In genomic region chr11:20116825-20117224, GRCh38 we compare ENCODE assay signal across 26 cellular contexts. TPM values are rescaled to one million over a fixed set of nuclear protein-coding genes. Genes with fewer than 3 reads are reported as not detected.
A peak's percentile ranks its signal among the peaks of the same experiment; 100 is the strongest.
DNase-seq lines count a peak whose midpoint lies in the region; ATAC-seq, FAIRE-seq and TF ChIP-seq lines count a peak whose summit lies in the region.
"Had no signal": no experiment of that assay in that cellular context is flagged by ENCODE, and none has a peak within 500 bp of the region (broad histone marks: within the 10 kb centered on the region; RNA-seq: fewer than 3 reads in every experiment).

No MANE protein-coding gene starts in this region.

- peak overlapping the region in 3 of 4 donors; percentile 30 to 40 (median 36) for H3K27ac ChIP-seq in gastroesophageal sphincter
- peak overlapping the region; percentile 11 for H3K27ac ChIP-seq in rectal smooth muscle tissue (ENCODE audit: low read depth, low read length)
- H3K27ac ChIP-seq: BLaER1, SK-N-MC had no signal

- no peak for ATAC-seq in gastroesophageal sphincter
- ATAC-seq: PC-3 had no signal

- TF ChIP-seq POLR2A in gastroesophageal sphincter (IDR thresholded peaks at IDR 0.05) (no peak), GM12891 (IDR thresholded peaks at IDR 0.05; ENCODE audit: low read depth, low read length) (no peak)

- H3K4me3 ChIP-seq in HFF-Myc (replicated peaks; ENCODE audit: low read depth, low read length) (no peak overlapping the region), gastroesophageal sphincter (no peak overlapping the region), rectal smooth muscle tissue (ENCODE audit: low read length) (no peak overlapping the region)
- H3K4me3 ChIP-seq: BLaER1, SK-N-MC had no signal

- H3K36me3 ChIP-seq in gastroesophageal sphincter = peaks cover 0 to 66% of the 10 kb centered on the region in 2 donors
- H3K36me3 ChIP-seq in rectal smooth muscle tissue (ENCODE audit: control insufficient read depth, insufficient read depth, low read length) = peaks cover 8% of the 10 kb centered on the region
- H3K36me3 ChIP-seq: BLaER1 had no signal

- no peaks in the 10 kb centered on the region for H3K9me3 ChIP-seq in gastroesophageal sphincter
- H3K9me3 ChIP-seq: BLaER1, Caco-2 had no signal

- no peak for FAIRE-seq in frontal cortex (lab: Jason Lieb, UNC)
- FAIRE-seq in GM12891 (lab: Jason Lieb, UNC) = no peak
- FAIRE-seq: G401.6, H1 had no signal

- H3K27me3 ChIP-seq in gastroesophageal sphincter (no peaks in the 10 kb centered on the region), rectal smooth muscle tissue (ENCODE audit: control insufficient read depth, insufficient read depth, low read length) (no peaks in the 10 kb centered on the region)
- H3K27me3 ChIP-seq: BLaER1 had no signal

- no peak for TF ChIP-seq EP300 in gastroesophageal sphincter (IDR thresholded peaks at IDR 0.05)

- 0 to 40% methylated on average over 1 of the region's 1 CpG for WGBS in gastroesophageal sphincter (ENCODE audit: low coverage in 1 of 2), 2 donors

- no peak overlapping the region for H3K9ac ChIP-seq in rectal smooth muscle tissue (ENCODE audit: low read length)
- H3K9ac ChIP-seq: BLaER1 had no signal

- peaks cover under 1 to 37% (median 13%) of the 10 kb centered on the region in 3 donors for H3K4me1 ChIP-seq in gastroesophageal sphincter
- peaks cover 27% of the 10 kb centered on the region for H3K4me1 ChIP-seq in rectal smooth muscle tissue (ENCODE audit: control insufficient read depth, insufficient read depth, low read length)

- TF ChIP-seq CTCF in HFF-Myc (IDR thresholded peaks at IDR 0.05; ENCODE audit: low read depth, low read length, missing control alignments) = no peak
- no peak for TF ChIP-seq CTCF in gastroesophageal sphincter (IDR thresholded peaks at IDR 0.05)

- DNase-seq in AG20443 (ENCODE audit: low spot score) = peak; percentile 33
- DNase-seq in HFF-Myc (ENCODE audit: extremely low read depth, low read depth) = peak; percentile 70
- no peak for DNase-seq in Kasumi-1 (lab: John Stamatoyannopoulos, UW)
- DNase-seq in frontal cortex (ENCODE audit: low spot score in 2 of 2) = no peak
- no peak for DNase-seq in activated naive CD4-positive, alpha-beta T cell treated with Interleukin-2 at 50 U/mL for 16 hours
- no peak for DNase-seq in GM12891 (ENCODE audit: insufficient read length, low spot score)
- DNase-seq: Caco-2; CD4-positive, alpha-beta T cell; DMS153; NCI-H1694; NCI-H2081; NCI-H2171; NCI-H345; NCI-H526 treated with DMSO at 0.1 percent for 48 hours; PC-3; RPMI8226; SHP77 treated with DMSO at 0.1 percent for 48 hours had no signal

TF ChIP-seq in GM12891, 5 proteins besides CTCF, POLR2A, EP300 and RAD21:
- no peak for TF ChIP-seq POLR2AphosphoS5 (IDR thresholded peaks at IDR 0.05; ENCODE audit: low read depth, low read length)
TF ChIP-seq in GM12891: peak in this region for 0.

RNA-seq across cellular contexts. Expression of gene DBX1, which starts 43.5 kb away (rescaled TPM):
- total RNA-seq in gastroesophageal sphincter (not detected), frontal cortex (not detected)
- polyA plus RNA-seq in GM12891 (2012; ENCODE audit: low read depth, missing spikeins) = not detected
- total RNA-seq: A673, Caco-2, H1, M059J, PC-3 had no signal
- polyA plus RNA-seq: H1, IgD-negative memory B cell had no signal

Comparison
In these comparisons a context has a peak if more than half of its experiments do, and no peak if none do; other contexts are left out.
1. DNase-seq: peak in AG20443 (single experiment) and HFF-Myc (single experiment); none in Kasumi-1 (0 of 2), frontal cortex (0 of 2), activated naive CD4-positive, alpha-beta T cell treated with Interleukin-2 at 50 U/mL for 16 hours (single experiment) and GM12891 (single experiment).